15 cellular contexts compared by ENCODE assay signal in genomic region chr18:73164430-73164829, GRCh38.
DNase-seq lines count a peak whose midpoint lies in the region; ATAC-seq, FAIRE-seq and TF ChIP-seq lines count a peak whose summit lies in the region.
"Had no signal": no experiment of that assay in that cellular context is flagged by ENCODE, and none has a peak within 500 bp of the region (broad histone marks: within the 10 kb centered on the region; RNA-seq: fewer than 3 reads in every experiment).

No MANE protein-coding gene starts in this region.

- no peaks in the 10 kb centered on the region for H3K4me1 Mint-ChIP-seq in natural killer cell treated with Interleukin-12 subunit alpha and Interleukin-12 subunit beta and Interleukin-15 and Interleukin-18, amount 100 ng/mL, for 72 hours (ENCODE audit: low read depth in 2 of 2)
- H3K4me1 Mint-ChIP-seq: CD8-positive, alpha-beta memory T cell had no signal

- TF ChIP-seq RAD21 in H1 (IDR thresholded peaks at IDR 0.05 in 1 of 2, conservative IDR thresholded peaks at IDR 0.05 in 1 of 2; ENCODE audit: low read depth in 2 of 2, low read length in 2 of 2): no peak

- no peak for TF ChIP-seq EP300 in H1 (IDR thresholded peaks at IDR 0.05; ENCODE audit: borderline replicate concordance in 1 of 2, low read depth in 2 of 2, low read length in 2 of 2)

- no peak overlapping the region for H3K27ac ChIP-seq in H1 (ENCODE audit: low read depth, low read length)
- H3K27ac ChIP-seq in smooth muscle cell (ENCODE audit: low read depth): no peak overlapping the region
- H3K27ac ChIP-seq: 22Rv1, BLaER1 had no signal

- no peaks in the 10 kb centered on the region for H3K79me2 ChIP-seq in H1 (ENCODE audit: control insufficient read depth in 1 of 2, insufficient read depth in 2 of 2, low read length in 2 of 2)
- no peaks in the 10 kb centered on the region for H3K79me2 ChIP-seq in smooth muscle cell (ENCODE audit: low read depth)

- no peak overlapping the region for H3K56ac ChIP-seq in H1 (replicated peaks; ENCODE audit: insufficient read length, low read depth, low read length)

- H4K8ac ChIP-seq in H1 (ENCODE audit: extremely low read depth, insufficient read depth, low read length): no peak overlapping the region

- H2BK20ac ChIP-seq in H1 (ENCODE audit: low read length): no peak overlapping the region

- peak; percentile 14 for DNase-seq in DMS53 (lab: John Stamatoyannopoulos, UW)
- no peak for DNase-seq in DMS53 treated with DMSO at 0.1 percent for 48 hours (lab: John Stamatoyannopoulos, UW; ENCODE audit: unreplicated experiment)
- DNase-seq in H1 (ENCODE audit: low read depth in 1 of 2, low spot score in 2 of 2): no peak
- peak; percentile 53 for DNase-seq in islet precursor cell
- no peak for DNase-seq in smooth muscle cell (lab: John Stamatoyannopoulos, UW; ENCODE audit: unreplicated experiment)
- no peak for DNase-seq in COR-L47 (lab: John Stamatoyannopoulos, UW)
- no peak for DNase-seq in natural killer cell treated with Interleukin-12 subunit alpha and Interleukin-12 subunit beta and Interleukin-15 and Interleukin-18, amount 100 ng/mL, for 72 hours (ENCODE audit: low spot score)
- no peak for DNase-seq in NCI-H1436 treated with DMSO at 0.1 percent for 48 hours (lab: John Stamatoyannopoulos, UW)
- DNase-seq: CD8-positive, alpha-beta memory T cell; DMS79; H7 had no signal

- 96% methylated on average over 3 of the region's 3 CpGs; no CpG with 5 or more reads in 1 of the 2 experiments for WGBS in H1 (ENCODE audit: extremely low coverage in 1 of 2, insufficient coverage in 1 of 2, insufficient read length in 1 of 2, insufficient replicate concordance in 2 of 2, low coverage in 1 of 2, low lambda C conversion rate in 2 of 2, missing lambda C conversion rate in 1 of 2), 2 experiments
- 56% methylated on average over 3 of the region's 3 CpGs for WGBS in smooth muscle cell (ENCODE audit: low lambda C conversion rate)

- H2AFZ ChIP-seq in H1 (ENCODE audit: low read length): 0 out of 2 replicates have a peak overlapping the region, but pooled peaks have one; percentile 41
- H2AFZ ChIP-seq in smooth muscle cell (ENCODE audit: low read depth): peak overlapping the region; percentile 30

- H4K5ac ChIP-seq in H1 (ENCODE audit: insufficient read length, low read depth, low read length): no peak overlapping the region

- no peak overlapping the region for H2BK5ac ChIP-seq in H1 (ENCODE audit: low read depth, low read length)

- no peak overlapping the region for H4K91ac ChIP-seq in H1 (replicated peaks; ENCODE audit: insufficient read length, low read length)

- no peaks in the 10 kb centered on the region for H3F3A ChIP-seq in smooth muscle cell (ENCODE audit: low read depth)

- no peaks in the 10 kb centered on the region; a peak in 1 of 4 replicates for H3K9me3 ChIP-seq in H1 (ENCODE audit: insufficient read depth in 2 of 2, low read depth in 1 of 2, low read length in 1 of 2)
- H3K9me3 ChIP-seq in smooth muscle cell (replicated peaks; ENCODE audit: low read depth): no peaks in the 10 kb centered on the region
- H3K9me3 ChIP-seq: BLaER1 had no signal

- CTCF ChIA-PET in H1 (lab: Charles Lee; ENCODE audit: partially characterized antibody): interaction anchor here (0.9 kb wide), 1 partner anchor 355 kb away, joined by 3 read pairs; no protein-coding TSS in a partner anchor

- H3K18ac ChIP-seq in H1 (ENCODE audit: extremely low read depth, low read length): no peak overlapping the region

- H3K9ac ChIP-seq in H1 (replicated peaks in 1 of 4; ENCODE audit: extremely low read depth in 1 of 4, low read depth in 3 of 4, low read length in 3 of 4) (no peak overlapping the region), smooth muscle cell (ENCODE audit: low read depth) (no peak overlapping the region)
- H3K9ac ChIP-seq: BLaER1 had no signal

- H3K4me1 ChIP-seq in H1 (replicated peaks in 1 of 4; ENCODE audit: control insufficient read depth in 3 of 4, insufficient read depth in 4 of 4, low read length in 3 of 4) (no peaks in the 10 kb centered on the region), smooth muscle cell (ENCODE audit: low read depth) (no peaks in the 10 kb centered on the region)
- H3K4me1 ChIP-seq: BLaER1 had no signal

- H3K27me3 Mint-ChIP-seq in natural killer cell treated with Interleukin-12 subunit alpha and Interleukin-12 subunit beta and Interleukin-15 and Interleukin-18, amount 100 ng/mL, for 72 hours: no peaks in the 10 kb centered on the region
- H3K27me3 Mint-ChIP-seq: CD8-positive, alpha-beta memory T cell had no signal

- no peaks in the 10 kb centered on the region for H3K36me3 ChIP-seq in H1 (ENCODE audit: control insufficient read depth in 2 of 4, insufficient read depth in 4 of 4, low read length in 3 of 4)
- H3K36me3 ChIP-seq in smooth muscle cell (ENCODE audit: low read depth): no peaks in the 10 kb centered on the region
- H3K36me3 ChIP-seq: BLaER1 had no signal

- FAIRE-seq in H1 (lab: Jason Lieb, UNC): no peak
- FAIRE-seq: G401.6, HTR-8/SVneo had no signal

- POLR2A ChIA-PET in H1 (lab: Charles Lee; ENCODE audit: partially characterized antibody): no interaction called here

- H3K4me2 ChIP-seq in H1 (ENCODE audit: insufficient read depth in 1 of 2, low read depth in 2 of 2, low read length in 2 of 2): no peak overlapping the region
- H3K4me2 ChIP-seq in smooth muscle cell: no peak overlapping the region
- H3K4me2 ChIP-seq: BLaER1 had no signal

- no peaks in the 10 kb centered on the region for H3K23me2 ChIP-seq in H1 (ENCODE audit: low read depth, low read length)

- no peak overlapping the region for H3K14ac ChIP-seq in H1 (ENCODE audit: insufficient read length)

- H3K9me3 Mint-ChIP-seq in natural killer cell treated with Interleukin-12 subunit alpha and Interleukin-12 subunit beta and Interleukin-15 and Interleukin-18, amount 100 ng/mL, for 72 hours: peaks cover 3% of the 10 kb centered on the region

- H3K36me3 Mint-ChIP-seq in natural killer cell treated with Interleukin-12 subunit alpha and Interleukin-12 subunit beta and Interleukin-15 and Interleukin-18, amount 100 ng/mL, for 72 hours: no peaks in the 10 kb centered on the region
- H3K36me3 Mint-ChIP-seq: CD8-positive, alpha-beta memory T cell had no signal

- no peak for ATAC-seq in natural killer cell treated with Interleukin-12 subunit alpha and Interleukin-12 subunit beta and Interleukin-15 and Interleukin-18, amount 100 ng/mL, for 72 hours

- no peak overlapping the region for H3K23ac ChIP-seq in H1 (ENCODE audit: insufficient read length)

- H4K20me1 ChIP-seq in H1 (replicated peaks in 1 of 2; ENCODE audit: control insufficient read depth in 1 of 2, insufficient read depth in 2 of 2, low read length in 2 of 2): no peaks in the 10 kb centered on the region
- H4K20me1 ChIP-seq in smooth muscle cell (ENCODE audit: low read depth): no peaks in the 10 kb centered on the region
- H4K20me1 ChIP-seq: BLaER1 had no signal

- no peak overlapping the region for H3K4ac ChIP-seq in H1 (replicated peaks; ENCODE audit: insufficient read length, low read depth, low read length)

- no peak for TF ChIP-seq POLR2A in H1 (IDR thresholded peaks at IDR 0.05; ENCODE audit: control extremely low read depth in 1 of 2, low read depth in 2 of 2, low read length in 2 of 2)

- H3K4me3 Mint-ChIP-seq in natural killer cell treated with Interleukin-12 subunit alpha and Interleukin-12 subunit beta and Interleukin-15 and Interleukin-18, amount 100 ng/mL, for 72 hours: no peak overlapping the region
- H3K4me3 Mint-ChIP-seq: CD8-positive, alpha-beta memory T cell had no signal

- no peak overlapping the region for H3K27ac Mint-ChIP-seq in natural killer cell treated with Interleukin-12 subunit alpha and Interleukin-12 subunit beta and Interleukin-15 and Interleukin-18, amount 100 ng/mL, for 72 hours
- H3K27ac Mint-ChIP-seq: CD8-positive, alpha-beta memory T cell had no signal

- no peaks in the 10 kb centered on the region for H3K79me1 ChIP-seq in H1 (ENCODE audit: low read depth, low read length)

- no peak overlapping the region for H2AK5ac ChIP-seq in H1 (ENCODE audit: low read depth, low read length)

- no peak overlapping the region for H2BK15ac ChIP-seq in H1 (ENCODE audit: low read length)

- H2BK120ac ChIP-seq in H1 (replicated peaks; ENCODE audit: low read depth, low read length): no peak overlapping the region

- H3K27me3 ChIP-seq in H1 (replicated peaks in 1 of 4; ENCODE audit: control insufficient read depth in 3 of 4, extremely low read depth in 1 of 4, insufficient read depth in 3 of 4, low read length in 3 of 4) (no peaks in the 10 kb centered on the region), smooth muscle cell (ENCODE audit: low read depth) (no peaks in the 10 kb centered on the region)
- H3K27me3 ChIP-seq: BLaER1 had no signal

- TF ChIP-seq CTCF in H1 (IDR thresholded peaks at IDR 0.05; ENCODE audit: control extremely low read depth in 1 of 3, insufficient read depth in 1 of 3, low read depth in 1 of 3, low read length in 3 of 3) (no peak), smooth muscle cell (IDR thresholded peaks at IDR 0.05; ENCODE audit: borderline replicate concordance, insufficient read depth, poor library complexity, severe bottlenecking) (no peak)

- no peak overlapping the region for H2BK12ac ChIP-seq in H1 (ENCODE audit: low read depth, low read length)

- no peak overlapping the region for H3K4me3 ChIP-seq in H1 (ENCODE audit: extremely low read depth in 1 of 4, insufficient read depth in 2 of 4, low read depth in 3 of 4, low read length in 4 of 4)
- no peak overlapping the region for H3K4me3 ChIP-seq in smooth muscle cell
- H3K4me3 ChIP-seq: BLaER1 had no signal

TF ChIP-seq in H1, 55 proteins besides CTCF, POLR2A, EP300 and RAD21 (continues in another document):
- TF ChIP-seq TAF7 (optimal IDR thresholded peaks at IDR 0.05; ENCODE audit: borderline replicate concordance, low read depth, low read length) (no peak), TCF12 (IDR thresholded peaks at IDR 0.05; ENCODE audit: low read depth, low read length) (no peak), SRF (IDR thresholded peaks at IDR 0.05; ENCODE audit: low read depth, low read length) (no peak), GABPA (IDR thresholded peaks at IDR 0.05; ENCODE audit: borderline replicate concordance, insufficient read depth, low read length) (no peak), NANOG (IDR thresholded peaks at IDR 0.05; ENCODE audit: insufficient read depth, low read depth, low read length, poor library complexity, severe bottlenecking) (no peak), SIRT6 (IDR thresholded peaks at IDR 0.05; ENCODE audit: low read length) (no peak), CBX5 (IDR thresholded peaks at IDR 0.05; ENCODE audit: low read depth, low read length) (no peak), CHD1 (IDR thresholded peaks at IDR 0.05; ENCODE audit: low read depth, low read length) (no peak), BRCA1 (IDR thresholded peaks at IDR 0.05; ENCODE audit: low read depth, low read length) (no peak), JUND (IDR thresholded peaks at IDR 0.05; ENCODE audit: low read length) (no peak), KDM1A (IDR thresholded peaks at IDR 0.05; ENCODE audit: borderline replicate concordance, low read length) (no peak), BACH1 (IDR thresholded peaks at IDR 0.05; ENCODE audit: low read length) (no peak), RNF2 (IDR thresholded peaks at IDR 0.05; ENCODE audit: borderline replicate concordance, low read depth, low read length, missing control alignments, poor library complexity, severe bottlenecking) (no peak)

Comparison
In these comparisons a context has a peak if more than half of its experiments do, and no peak if none do; other contexts are left out.
1. DNase-seq: peak in DMS53 (single experiment) and islet precursor cell (single experiment); none in DMS53 treated with DMSO at 0.1 percent for 48 hours (single experiment), H1 (0 of 2), smooth muscle cell (single experiment), COR-L47 (single experiment), natural killer cell treated with Interleukin-12 subunit alpha and Interleukin-12 subunit beta and Interleukin-15 and Interleukin-18, amount 100 ng/mL, for 72 hours (single experiment) and NCI-H1436 treated with DMSO at 0.1 percent for 48 hours (single experiment).